In genomic region chr22:23434198-23434830, GRCh38 we compare ENCODE assay signal across 7 cellular contexts.
DNase-seq lines count a peak whose midpoint lies in the region; ATAC-seq, FAIRE-seq and TF ChIP-seq lines count a peak whose summit lies in the region.
"Not testable (repeated sequence)": the region's sequence is repeated elsewhere in the genome, so short reads cannot be mapped to it uniquely, and the experiment has no call there.

No MANE protein-coding gene starts in this region.

- H3K36me3 Mint-ChIP-seq in CD8-positive, alpha-beta T cell; progenitor cell of endocrine pancreas (ENCODE audit: insufficient read depth): not testable (repeated sequence)
- peaks cover 10% of the 10 kb centered on the region for H3K36me3 Mint-ChIP-seq in T-cell
- peaks cover 12% of the 10 kb centered on the region for H3K36me3 Mint-ChIP-seq in brain
- H3K36me3 Mint-ChIP-seq in nephron (ENCODE audit: low read depth) = peaks cover 29% of the 10 kb centered on the region

- H3K36me3 ChIP-seq in CD8-positive, alpha-beta T cell (ENCODE audit: insufficient read depth, low read length); hepatocyte (replicated peaks; ENCODE audit: insufficient read depth, low read depth): not testable (repeated sequence)

- not testable (repeated sequence) for H3K27ac ChIP-seq in CD8-positive, alpha-beta T cell (ENCODE audit: low read depth, low read length)
- peak overlapping the region; percentile 85 for H3K27ac ChIP-seq in hepatocyte

- POLR2A ChIA-PET in CD8-positive, alpha-beta T cell (lab: Charles Lee); T-cell (lab: Charles Lee): not testable (repeated sequence)

- CTCF ChIA-PET in CD8-positive, alpha-beta T cell (lab: Charles Lee); T-cell (lab: Charles Lee): not testable (repeated sequence)

- not testable (repeated sequence) for H4K20me1 ChIP-seq in hepatocyte (ENCODE audit: insufficient read depth, poor library complexity, severe bottlenecking)

- peak overlapping the region; percentile 84 for H3K4me2 ChIP-seq in hepatocyte

- not testable (repeated sequence) for H3K4me1 ChIP-seq in CD8-positive, alpha-beta T cell (ENCODE audit: insufficient read depth, low read length)
- H3K4me1 ChIP-seq in hepatocyte (ENCODE audit: insufficient read depth) = peaks cover 20% of the 10 kb centered on the region

- not testable (repeated sequence) for TF ChIP-seq CTCF in CD8-positive, alpha-beta T cell (IDR thresholded peaks at IDR 0.05); brain (conservative IDR thresholded peaks at IDR 0.05); hepatocyte (IDR thresholded peaks at IDR 0.05; ENCODE audit: poor library complexity); nephron (IDR thresholded peaks at IDR 0.05; ENCODE audit: unreplicated experiment in 3 of 3); progenitor cell of endocrine pancreas (IDR thresholded peaks at IDR 0.05; ENCODE audit: unreplicated experiment)

- not testable (repeated sequence) for H3K9me2 ChIP-seq in hepatocyte (replicated peaks; ENCODE audit: insufficient read depth)

- WGBS in hepatocyte (ENCODE audit: low lambda C conversion rate, missing lambda C conversion rate) = 94% methylated on average over 29 of the region's 29 CpGs

- intact Hi-C loops in CD8-positive, alpha-beta T cell (cut with DNase I, micrococcal nuclease) = not testable (repeated sequence)

- not testable (repeated sequence) for H3K79me2 ChIP-seq in hepatocyte

- ATAC-seq in CD8-positive, alpha-beta T cell; T-cell (replicated peaks in 1 of 4): not testable (repeated sequence)

- DNase-seq in CD8-positive, alpha-beta T cell; T-cell; hepatocyte (ENCODE audit: low spot score); progenitor cell of endocrine pancreas (ENCODE audit: low spot score, unreplicated experiment); urothelium cell line (ENCODE audit: low spot score): not testable (repeated sequence)

- peak overlapping the region; percentile 32 for H3K4me3 Mint-ChIP-seq in CD8-positive, alpha-beta T cell
- H3K4me3 Mint-ChIP-seq in T-cell = peak overlapping the region in 2 of 3 donors; percentile 34 to 78
- not testable (repeated sequence) for H3K4me3 Mint-ChIP-seq in brain
- H3K4me3 Mint-ChIP-seq in nephron = peak overlapping the region; percentile 77 to 82 (median 78)
- H3K4me3 Mint-ChIP-seq in progenitor cell of endocrine pancreas (ENCODE audit: low read depth) = peak overlapping the region; percentile 68

- H3K4me3 ChIP-seq in CD8-positive, alpha-beta T cell (ENCODE audit: low read depth, low read length); hepatocyte: not testable (repeated sequence)

- not testable (repeated sequence) for H3K27me3 ChIP-seq in CD8-positive, alpha-beta T cell (ENCODE audit: insufficient read depth, low read length); hepatocyte

- not testable (repeated sequence) for H3K4me1 Mint-ChIP-seq in CD8-positive, alpha-beta T cell (ENCODE audit: low read depth)
- H3K4me1 Mint-ChIP-seq in T-cell = peaks cover 7 to 16% (median 11%) of the 10 kb centered on the region in 3 donors
- peaks cover 34% of the 10 kb centered on the region for H3K4me1 Mint-ChIP-seq in brain
- peaks cover 32% of the 10 kb centered on the region for H3K4me1 Mint-ChIP-seq in nephron
- peaks cover 27% of the 10 kb centered on the region for H3K4me1 Mint-ChIP-seq in progenitor cell of endocrine pancreas (ENCODE audit: low read depth)

- not testable (repeated sequence) for H3K9me3 Mint-ChIP-seq in CD8-positive, alpha-beta T cell; progenitor cell of endocrine pancreas (ENCODE audit: low read depth)
- H3K9me3 Mint-ChIP-seq in T-cell = peaks cover 8 to 11% (median 10%) of the 10 kb centered on the region in 3 donors
- H3K9me3 Mint-ChIP-seq in brain = peaks cover 18 to 30% (median 22%) of the 10 kb centered on the region in 5 experiments
- H3K9me3 Mint-ChIP-seq in nephron = peaks cover 28% of the 10 kb centered on the region

- H3K27ac Mint-ChIP-seq in CD8-positive, alpha-beta T cell = not testable (repeated sequence)
- H3K27ac Mint-ChIP-seq in T-cell = peak overlapping the region in 1 of 2 donors; percentile 36
- peak overlapping the region in 3 of 5 experiments; percentile 19 to 76 (median 62) for H3K27ac Mint-ChIP-seq in brain
- peak overlapping the region; percentile 58 to 93 (median 70) for H3K27ac Mint-ChIP-seq in nephron
- H3K27ac Mint-ChIP-seq in progenitor cell of endocrine pancreas = peak overlapping the region; percentile 24

- H3K27me3 Mint-ChIP-seq in CD8-positive, alpha-beta T cell (ENCODE audit: low read depth); brain; nephron (ENCODE audit: low read depth); progenitor cell of endocrine pancreas: not testable (repeated sequence)
- H3K27me3 Mint-ChIP-seq in T-cell = peaks cover 0 to 20% of the 10 kb centered on the region in 2 donors

- not testable (repeated sequence) for H2AFZ ChIP-seq in hepatocyte

- H3K9me3 ChIP-seq in CD8-positive, alpha-beta T cell (ENCODE audit: low read length); hepatocyte (ENCODE audit: low read depth): not testable (repeated sequence)

- FAIRE-seq in urothelium cell line (lab: Jason Lieb, UNC) = peak; percentile 63
